9 cellular contexts compared by ENCODE assay signal in genomic region chr13:112885782-112886268, GRCh38.
DNase-seq lines count a peak whose midpoint lies in the region; ATAC-seq and TF ChIP-seq lines count a peak whose summit lies in the region.
"Had no signal": no experiment of that assay in that cellular context is flagged by ENCODE, and none has a peak within 500 bp of the region (broad histone marks: within the 10 kb centered on the region; RNA-seq: fewer than 3 reads in every experiment).

No MANE protein-coding gene starts in this region.

- H3K36me3 ChIP-seq in naive thymus-derived CD4-positive, alpha-beta T cell (ENCODE audit: control insufficient read depth in 2 of 3, insufficient read depth in 3 of 3, low read length in 3 of 3) = peaks cover 0 to 23% (median 0%) of the 10 kb centered on the region in 3 experiments

- intact Hi-C loops in naive thymus-derived CD4-positive, alpha-beta T cell (cut with micrococcal nuclease) = no loop called here

- peaks cover 0 to 1% (median 0%) of the 10 kb centered on the region in 11 donors for H3K9me3 Mint-ChIP-seq in naive thymus-derived CD4-positive, alpha-beta T cell
- H3K9me3 Mint-ChIP-seq: naive B cell had no signal

- H3K27ac ChIP-seq in naive thymus-derived CD4-positive, alpha-beta T cell (ENCODE audit: low read depth, low read length) = no peak overlapping the region

- peak; percentile 23 for DNase-seq in GM04503 (ENCODE audit: low read depth)
- DNase-seq in NCI-H774 (lab: John Stamatoyannopoulos, UW) = peak; percentile 98
- DNase-seq in epithelial cell of esophagus (ENCODE audit: low read depth) = peak; percentile 85
- DNase-seq in naive thymus-derived CD4-positive, alpha-beta T cell = no peak
- no peak for DNase-seq in SIG-M5 treated with dmso at 0.1 percent for 504 hours (lab: John Stamatoyannopoulos, UW; ENCODE audit: unreplicated experiment)
- DNase-seq in T-helper 9 cell = no peak
- DNase-seq in NK-92 (lab: John Stamatoyannopoulos, UW; ENCODE audit: unreplicated experiment) = no peak
- DNase-seq: naive B cell had no signal

- no peak overlapping the region for H3K27ac Mint-ChIP-seq in naive thymus-derived CD4-positive, alpha-beta T cell

- no peak for TF ChIP-seq CTCF in epithelial cell of esophagus (IDR thresholded peaks at IDR 0.05; ENCODE audit: insufficient read depth, low read depth, low read length, missing control alignments)

- H3K4me1 Mint-ChIP-seq in naive thymus-derived CD4-positive, alpha-beta T cell = peaks cover 0 to 4% (median 0%) of the 10 kb centered on the region in 7 donors

- CTCF ChIA-PET in naive thymus-derived CD4-positive, alpha-beta T cell (lab: Charles Lee) = no interaction called here

- no peaks in the 10 kb centered on the region for H3K4me1 ChIP-seq in naive thymus-derived CD4-positive, alpha-beta T cell (ENCODE audit: control insufficient read depth in 2 of 2, insufficient read depth in 2 of 2, low read length in 2 of 2)

- H3K4me3 Mint-ChIP-seq in naive thymus-derived CD4-positive, alpha-beta T cell = no peak overlapping the region

- peak overlapping the region; percentile 11 for H3K4me3 ChIP-seq in epithelial cell of esophagus (ENCODE audit: low read length)
- no peak overlapping the region for H3K4me3 ChIP-seq in naive thymus-derived CD4-positive, alpha-beta T cell (ENCODE audit: low read length)

- POLR2A ChIA-PET in naive thymus-derived CD4-positive, alpha-beta T cell (lab: Charles Lee) = no interaction called here

- no peaks in the 10 kb centered on the region for H3K27me3 ChIP-seq in naive thymus-derived CD4-positive, alpha-beta T cell (ENCODE audit: control insufficient read depth in 2 of 2, insufficient read depth in 2 of 2, low read length in 2 of 2)

- H3K27me3 Mint-ChIP-seq in naive thymus-derived CD4-positive, alpha-beta T cell = no peaks in the 10 kb centered on the region
- H3K27me3 Mint-ChIP-seq: naive B cell had no signal

- no peaks in the 10 kb centered on the region for H3K9me3 ChIP-seq in naive thymus-derived CD4-positive, alpha-beta T cell (ENCODE audit: control insufficient read depth in 2 of 3, low read length in 3 of 3)

- peak; percentile 65 for ATAC-seq in naive thymus-derived CD4-positive, alpha-beta T cell
- ATAC-seq in GM21717 (IDR thresholded peaks at IDR 0.05; ENCODE audit: unreplicated experiment) = no peak

- H3K36me3 Mint-ChIP-seq in naive thymus-derived CD4-positive, alpha-beta T cell = peaks cover 0 to 15% (median 6%) of the 10 kb centered on the region in 5 donors
- H3K36me3 Mint-ChIP-seq: naive B cell had no signal

Comparison
In these comparisons a context has a peak if more than half of its experiments do, and no peak if none do; other contexts are left out.
1. DNase-seq: peak in GM04503 (single experiment), NCI-H774 (single experiment) and epithelial cell of esophagus (single experiment); none in naive thymus-derived CD4-positive, alpha-beta T cell (0 of 9), SIG-M5 treated with dmso at 0.1 percent for 504 hours (single experiment), T-helper 9 cell (single experiment) and NK-92 (single experiment).